Comparison of ENCODE assay signal across 1 cellular context in genomic region chr4:141002323-141002805, GRCh38.
TF ChIP-seq lines count a peak whose summit lies in the region.

No MANE protein-coding gene starts in this region.

TF ChIP-seq in SK-N-SH, 30 proteins besides CTCF, POLR2A, EP300 and RAD21 (continued from another document):
- no peak for TF ChIP-seq ZBTB33 (IDR thresholded peaks at IDR 0.05; ENCODE audit: borderline replicate concordance, low read depth)
- TF ChIP-seq ELF1 (IDR thresholded peaks at IDR 0.05) = no peak
- no peak for TF ChIP-seq SIN3A (IDR thresholded peaks at IDR 0.05; ENCODE audit: borderline replicate concordance, low read depth, low read length)
- TF ChIP-seq TEAD4 (IDR thresholded peaks at IDR 0.05; ENCODE audit: borderline replicate concordance, insufficient read depth) = no peak
- TF ChIP-seq FOXJ3 (CRISPR knock-in tag; IDR thresholded peaks at IDR 0.05) = no peak
- TF ChIP-seq PBX3 (IDR thresholded peaks at IDR 0.05) = no peak
- TF ChIP-seq NRF1 (IDR thresholded peaks at IDR 0.05; ENCODE audit: low read depth, low read length) = no peak
- no peak for TF ChIP-seq MXI1 (IDR thresholded peaks at IDR 0.05; ENCODE audit: low read depth, low read length)
- TF ChIP-seq POLR2AphosphoS5 (IDR thresholded peaks at IDR 0.05; ENCODE audit: low read depth, low read length) = no peak
TF ChIP-seq in SK-N-SH: peak in this region for 0.
